In the genomic region with DNA sequence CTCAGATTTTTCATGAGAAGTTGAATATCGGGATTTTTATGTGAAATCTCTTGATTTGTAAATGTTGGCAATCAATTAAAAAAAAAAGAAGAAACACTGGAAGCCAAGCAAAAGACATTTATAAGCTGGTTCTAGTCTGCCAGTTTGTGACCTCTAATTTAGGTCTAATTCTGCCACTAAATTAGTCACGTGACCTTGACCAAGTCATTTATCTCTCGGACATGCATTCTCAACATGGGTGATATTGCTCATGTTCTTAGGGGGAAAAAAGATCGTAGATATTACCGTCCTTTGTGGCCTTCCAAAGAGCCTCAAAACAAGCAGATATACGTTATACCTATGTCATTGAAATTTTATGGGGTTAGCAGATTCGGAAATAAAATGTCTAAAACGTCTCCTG, we compare ENCODE assay signal across 8 cellular contexts. TPM values are rescaled to one million over a fixed set of nuclear protein-coding genes. Genes with fewer than 3 reads are reported as not detected.
DNase-seq lines count a peak whose midpoint lies in the region; ATAC-seq, FAIRE-seq and TF ChIP-seq lines count a peak whose summit lies in the region.

No MANE protein-coding gene starts in this region.

- peak; percentile 12 for DNase-seq in RCC 7860 (ENCODE audit: low spot score)

- H3K4me1 ChIP-seq in ES-I3 (ENCODE audit: insufficient read depth, low read length) (no peaks in the 10 kb centered on the region), esophagus (ENCODE audit: control insufficient read depth in 2 of 2, insufficient read depth in 2 of 2, low read length in 1 of 2) (no peaks in the 10 kb centered on the region), parathyroid adenoma (no peaks in the 10 kb centered on the region)

- H3K4me3 ChIP-seq in esophagus (ENCODE audit: low read depth in 1 of 2, low read length in 2 of 2) (peak overlapping the region; percentile 65 to 75), parathyroid adenoma (ENCODE audit: low read depth, low read length) (peak overlapping the region; percentile 71)

- no peak for TF ChIP-seq CTCF in parathyroid adenoma (IDR thresholded peaks at IDR 0.05)

- no peak for ATAC-seq in GM18868 (IDR thresholded peaks at IDR 0.05; ENCODE audit: unreplicated experiment)
- no peak for ATAC-seq in GM18907 (IDR thresholded peaks at IDR 0.05; ENCODE audit: unreplicated experiment)
- no peak for ATAC-seq in GM21423 (IDR thresholded peaks at IDR 0.05; ENCODE audit: unreplicated experiment)
- no peak for ATAC-seq in GM18909 (IDR thresholded peaks at IDR 0.05; ENCODE audit: poor library complexity, unreplicated experiment)

- no peaks in the 10 kb centered on the region for H3K36me3 ChIP-seq in ES-I3 (ENCODE audit: insufficient read depth, low read length)
- H3K36me3 ChIP-seq in esophagus (ENCODE audit: control insufficient read depth in 2 of 2, insufficient read depth in 2 of 2, low read length in 1 of 2) = no peaks in the 10 kb centered on the region
- H3K36me3 ChIP-seq in parathyroid adenoma (ENCODE audit: control insufficient read depth, insufficient read depth, low read length) = no peaks in the 10 kb centered on the region

- H3K27ac ChIP-seq in esophagus (ENCODE audit: low read depth in 2 of 2, low read length in 1 of 2) (no peak overlapping the region), parathyroid adenoma (no peak overlapping the region)

- peak overlapping the region; percentile 85 for H2AFZ ChIP-seq in parathyroid adenoma

- H3K9ac ChIP-seq in ES-I3 (ENCODE audit: low read depth, low read length) (peak overlapping the region; percentile 89), parathyroid adenoma (no peak overlapping the region)

- H3K4me2 ChIP-seq in parathyroid adenoma (ENCODE audit: low read length) = peak overlapping the region; percentile 85

- WGBS in esophagus, 2 donors = 54 to 61% methylated on average over 8 of the region's 8 CpGs

- H3K79me2 ChIP-seq in parathyroid adenoma = no peaks in the 10 kb centered on the region

- no peaks in the 10 kb centered on the region for H3K27me3 ChIP-seq in esophagus (ENCODE audit: control insufficient read depth in 1 of 2, insufficient read depth in 2 of 2, low read length in 2 of 2)
- no peaks in the 10 kb centered on the region for H3K27me3 ChIP-seq in parathyroid adenoma (ENCODE audit: control insufficient read depth, insufficient read depth, low read length)

- H3K9me3 ChIP-seq in ES-I3 (ENCODE audit: control insufficient read depth, insufficient read depth, low read length) (no peaks in the 10 kb centered on the region), esophagus (ENCODE audit: control insufficient read depth in 2 of 2, insufficient read depth in 1 of 2, low read depth in 1 of 2, low read length in 1 of 2) (no peaks in the 10 kb centered on the region), parathyroid adenoma (ENCODE audit: control insufficient read depth, low read length) (no peaks in the 10 kb centered on the region)

- no peak for FAIRE-seq in RCC 7860 (lab: Jason Lieb, UNC)

RNA-seq across cellular contexts. Expression of a gene that starts 52.9 kb away (rescaled TPM):
- polyA plus RNA-seq in esophagus = 1 to 10 TPM in 1 of 2 donors, under 1 TPM in 1; 1.00 to 2.0 TPM
